Comparison of ENCODE assay signal across 23 cellular contexts in genomic region chr1:182771187-182771984, GRCh38. TPM values are rescaled to one million over a fixed set of nuclear protein-coding genes. Genes with fewer than 3 reads are reported as not detected.
DNase-seq lines count a peak whose midpoint lies in the region; ATAC-seq and TF ChIP-seq lines count a peak whose summit lies in the region.
"Had no signal": no experiment of that assay in that cellular context is flagged by ENCODE, and none has a peak within 500 bp of the region (broad histone marks: within the 10 kb centered on the region; RNA-seq: fewer than 3 reads in every experiment).

No MANE protein-coding gene starts in this region.

- H3K27me3 ChIP-seq in GM23338 (ENCODE audit: insufficient read depth) (no peaks in the 10 kb centered on the region), osteoblast (ENCODE audit: insufficient read depth, low read length) (peaks cover 2% of the 10 kb centered on the region)
- H3K27me3 ChIP-seq: ascending aorta, pancreas, sigmoid colon, testis had no signal

- H3K4me1 ChIP-seq in GM23338 (ENCODE audit: insufficient read depth) (peaks cover 6% of the 10 kb centered on the region), osteoblast (ENCODE audit: insufficient read depth, low read length) (no peaks in the 10 kb centered on the region)
- H3K4me1 ChIP-seq: ascending aorta, HAP-1, pancreas, sigmoid colon, testis had no signal

- H3K27ac ChIP-seq in GM23338 (ENCODE audit: low read depth) (no peak overlapping the region), osteoblast (ENCODE audit: low read depth, low read length) (no peak overlapping the region)
- H3K27ac ChIP-seq: ascending aorta, pancreas, sigmoid colon, testis had no signal

- no peak overlapping the region for H3K27ac Mint-ChIP-seq in GM23338
- no peak overlapping the region for H3K27ac Mint-ChIP-seq in WTC11
- H3K27ac Mint-ChIP-seq: activated CD8-positive, alpha-beta memory T cell treated with anti-CD3 and anti-CD28 coated beads, Interleukin-2, amount 10 ng/mL, durations not matched to agents 7 days and 5 days; activated naive CD4-positive, alpha-beta T cell treated with anti-CD3 and anti-CD28 coated beads, Interleukin-2, amount 50 U/mL, for 72 hours; CD8-positive, alpha-beta memory T cell; naive B cell; stimulated activated effector memory CD8-positive, alpha-beta T cell treated with anti-CD3 and anti-CD28 coated beads, Interleukin-12 subunit alpha, Interleukin-12 subunit beta, amount 100 ng/mL, for 72 hours had no signal

- H4K20me1 ChIP-seq in GM23338 (replicated peaks; ENCODE audit: insufficient read depth): no peaks in the 10 kb centered on the region
- H4K20me1 ChIP-seq in osteoblast (ENCODE audit: insufficient read depth, low read length): no peaks in the 10 kb centered on the region

- POLR2A ChIA-PET in WTC11 (lab: Charles Lee): no interaction called here

- peaks cover 17% of the 10 kb centered on the region for H3K4me1 Mint-ChIP-seq in GM23338
- H3K4me1 Mint-ChIP-seq in WTC11: peaks cover 21% of the 10 kb centered on the region
- H3K4me1 Mint-ChIP-seq: activated CD8-positive, alpha-beta memory T cell treated with anti-CD3 and anti-CD28 coated beads, Interleukin-2, amount 10 ng/mL, durations not matched to agents 7 days and 5 days; CD8-positive, alpha-beta memory T cell; naive B cell; stimulated activated effector memory CD8-positive, alpha-beta T cell treated with anti-CD3 and anti-CD28 coated beads, Interleukin-12 subunit alpha, Interleukin-12 subunit beta, amount 100 ng/mL, for 72 hours had no signal

- no peaks in the 10 kb centered on the region; the same call in 1 of the 2 replicates for H3K9me2 ChIP-seq in GM23338 (ENCODE audit: insufficient read depth)

- H3K36me3 Mint-ChIP-seq in GM23338 (ENCODE audit: low read depth): no peaks in the 10 kb centered on the region
- H3K36me3 Mint-ChIP-seq in WTC11: no peaks in the 10 kb centered on the region
- H3K36me3 Mint-ChIP-seq: activated CD8-positive, alpha-beta memory T cell treated with anti-CD3 and anti-CD28 coated beads, Interleukin-2, amount 10 ng/mL, durations not matched to agents 7 days and 5 days; activated naive CD4-positive, alpha-beta T cell treated with anti-CD3 and anti-CD28 coated beads, Interleukin-2, amount 50 U/mL, for 72 hours; stimulated activated effector memory CD8-positive, alpha-beta T cell treated with anti-CD3 and anti-CD28 coated beads, Interleukin-12 subunit alpha, Interleukin-12 subunit beta, amount 100 ng/mL, for 72 hours had no signal

- H3K4me3 ChIP-seq in GM23338 (no peak overlapping the region), fibroblast of pulmonary artery (replicated peaks; ENCODE audit: low read depth, low read length) (no peak overlapping the region), osteoblast (ENCODE audit: insufficient read depth, low read length) (no peak overlapping the region)
- H3K4me3 ChIP-seq: ascending aorta, HAP-1, pancreas, sigmoid colon, testis had no signal

- H3K9me3 Mint-ChIP-seq in GM23338: no peaks in the 10 kb centered on the region
- no peaks in the 10 kb centered on the region for H3K9me3 Mint-ChIP-seq in WTC11
- H3K9me3 Mint-ChIP-seq: activated naive CD4-positive, alpha-beta T cell treated with anti-CD3 and anti-CD28 coated beads, Interleukin-2, amount 50 U/mL, for 72 hours; stimulated activated effector memory CD8-positive, alpha-beta T cell treated with anti-CD3 and anti-CD28 coated beads, Interleukin-12 subunit alpha, Interleukin-12 subunit beta, amount 100 ng/mL, for 72 hours had no signal

- no peak overlapping the region for H3K4me2 ChIP-seq in GM23338
- no peak overlapping the region for H3K4me2 ChIP-seq in osteoblast (ENCODE audit: insufficient read depth, low read length)

- H2AFZ ChIP-seq in GM23338: peak overlapping the region; percentile 39; the same call in 1 of the 2 replicates
- H2AFZ ChIP-seq in osteoblast (ENCODE audit: low read length): no peak overlapping the region

- H3K36me3 ChIP-seq in GM23338 (ENCODE audit: insufficient read depth) (no peaks in the 10 kb centered on the region), osteoblast (ENCODE audit: insufficient read depth, low read length) (no peaks in the 10 kb centered on the region)
- H3K36me3 ChIP-seq: ascending aorta, HAP-1, pancreas, sigmoid colon had no signal

- no peak for DNase-seq in GM23338 (ENCODE audit: low spot score)
- DNase-seq in WTC11 (ENCODE audit: low spot score): no peak
- DNase-seq in fibroblast of pulmonary artery (ENCODE audit: low read depth): no peak
- DNase-seq in osteoblast (ENCODE audit: insufficient read length, low spot score, missing footprints): no peak
- no peak for DNase-seq in stimulated activated CD4-positive, alpha-beta T cell treated with anti-CD3 and anti-CD28 coated beads, Interleukin-1b, Interleukin-23, amount 100 ng/mL, for 48 hours
- no peak for DNase-seq in NCI-H146 treated with DMSO at 0.1 percent for 48 hours (lab: John Stamatoyannopoulos, UW; ENCODE audit: unreplicated experiment)
- DNase-seq: activated CD4-positive, alpha-beta T cell treated with anti-CD3 and anti-CD28 coated beads for 48 hours; activated CD8-positive, alpha-beta memory T cell treated with anti-CD3 and anti-CD28 coated beads, Interleukin-2, amount 10 ng/mL, durations not matched to agents 7 days and 5 days; CD8-positive, alpha-beta memory T cell; effector memory CD4-positive, alpha-beta T cell; kidney; naive B cell; NCI-H1105 treated with DMSO at 0.1 percent for 48 hours; NCI-H524 treated with DMSO at 0.1 percent for 48 hours; pancreas; sigmoid colon; testis had no signal

- H3K79me2 ChIP-seq in GM23338 (replicated peaks; ENCODE audit: insufficient read depth) (no peaks in the 10 kb centered on the region), osteoblast (ENCODE audit: insufficient read depth, low read length) (no peaks in the 10 kb centered on the region)

- ATAC-seq in GM23338: peak; percentile 77
- peak; percentile 85 for ATAC-seq in WTC11
- no peak for ATAC-seq in HG03139 (IDR thresholded peaks at IDR 0.05; ENCODE audit: unreplicated experiment)
- ATAC-seq: activated CD8-positive, alpha-beta memory T cell treated with anti-CD3 and anti-CD28 coated beads, Interleukin-2, amount 10 ng/mL, durations not matched to agents 7 days and 5 days; activated naive CD4-positive, alpha-beta T cell treated with anti-CD3 and anti-CD28 coated beads, Interleukin-2, amount 50 U/mL, for 72 hours; pancreas; Right ventricle myocardium inferior; stimulated activated effector memory CD8-positive, alpha-beta T cell treated with anti-CD3 and anti-CD28 coated beads, Interleukin-12 subunit alpha, Interleukin-12 subunit beta, amount 100 ng/mL, for 72 hours had no signal

- no peaks in the 10 kb centered on the region for H3K9me3 ChIP-seq in osteoblast (ENCODE audit: low read depth, low read length)
- H3K9me3 ChIP-seq: ascending aorta, HAP-1, pancreas, sigmoid colon, testis had no signal

- H3K27me3 Mint-ChIP-seq in GM23338 (ENCODE audit: insufficient read depth, low read depth, poor library complexity) (peaks cover 3% of the 10 kb centered on the region), WTC11 (ENCODE audit: low read depth) (no peaks in the 10 kb centered on the region)

- no peaks in the 10 kb centered on the region for H3F3A ChIP-seq in GM23338 (replicated peaks; ENCODE audit: low read depth)

- H3K4me3 Mint-ChIP-seq in GM23338 (no peak overlapping the region), WTC11 (no peak overlapping the region)
- H3K4me3 Mint-ChIP-seq: activated CD8-positive, alpha-beta memory T cell treated with anti-CD3 and anti-CD28 coated beads, Interleukin-2, amount 10 ng/mL, durations not matched to agents 7 days and 5 days; CD8-positive, alpha-beta memory T cell; naive B cell; stimulated activated effector memory CD8-positive, alpha-beta T cell treated with anti-CD3 and anti-CD28 coated beads, Interleukin-12 subunit alpha, Interleukin-12 subunit beta, amount 100 ng/mL, for 72 hours had no signal

- TF ChIP-seq CTCF in GM23338 (conservative IDR thresholded peaks at IDR 0.05; ENCODE audit: low read depth in 2 of 2) (peak in 1 of 2 experiments; percentile 56; a peak in 2 of 4 replicates), WTC11 (IDR thresholded peaks at IDR 0.05) (no peak), fibroblast of pulmonary artery (IDR thresholded peaks at IDR 0.05; ENCODE audit: low read length, missing control alignments) (peak; percentile 31), osteoblast (IDR thresholded peaks at IDR 0.05; ENCODE audit: extremely low read depth, low read depth, low read length) (peak; percentile 19)

- CTCF ChIA-PET in WTC11 (lab: Charles Lee): interaction anchor here (0.5 to 4.0 kb wide), 8 partner anchors 11 to 176 kb away, joined by 3 to 16 read pairs (median 4); no protein-coding TSS in a partner anchor

TF ChIP-seq in WTC11, 78 proteins besides CTCF, POLR2A, EP300 and RAD21:
- TF ChIP-seq SMAD3 (CRISPR knock-in tag; IDR thresholded peaks at IDR 0.05; ENCODE audit: borderline replicate concordance) (no peak), NR2C2 (CRISPR knock-in tag; IDR thresholded peaks at IDR 0.05) (no peak), ZNF219 (CRISPR knock-in tag; IDR thresholded peaks at IDR 0.05; ENCODE audit: borderline replicate concordance) (no peak), HMGXB4 (CRISPR knock-in tag; IDR thresholded peaks at IDR 0.05) (no peak), ZNF232 (CRISPR knock-in tag; IDR thresholded peaks at IDR 0.05) (no peak)

RNA-seq across cellular contexts. Expression of gene NPL, which starts 18.2 kb away (rescaled TPM):
- total RNA-seq in GM23338 (2014; rRNA removed; shearing (Covaris generic)): 1.2 and 2.8 TPM in 2 replicates
- polyA plus RNA-seq in GM23338 (2016; fragmentation: Nextera tagmentation; extraction: Ambion mirVana): 2.4 TPM in 2 replicates
- total RNA-seq in WTC11 (2021) (3.4 to 4.1 TPM (median 3.6 TPM) in 3 replicates), osteoblast (1.5 and 2.5 TPM in 2 replicates)
